In genomic region chr5:126002222-126002897, GRCh38 we compare ENCODE assay signal across 8 cellular contexts.
DNase-seq lines count a peak whose midpoint lies in the region; ATAC-seq, FAIRE-seq and TF ChIP-seq lines count a peak whose summit lies in the region.

No MANE protein-coding gene starts in this region.

- intact Hi-C loops in Panc1 (cut with micrococcal nuclease; ENCODE audit: unreplicated experiment) (no loop called here), pancreas (cut with DNase I) (no loop called here)

- peak; percentile 78 for ATAC-seq in Panc1
- ATAC-seq in pancreas, result peak in 3 of 4 donors; percentile 72 to 87 (median 81)

- CTCF ChIA-PET in Panc1 (lab: Charles Lee), result no interaction called here

- H3K9me3 ChIP-seq in Panc1 (ENCODE audit: control insufficient read depth, insufficient read depth, low read depth, low read length) (no peaks in the 10 kb centered on the region), pancreas (no peaks in the 10 kb centered on the region)

- H3K27ac ChIP-seq in Panc1 (ENCODE audit: low read length) (peak overlapping the region; percentile 78), pancreas (peak overlapping the region in 2 of 4 donors; percentile 24 to 67)

- in situ Hi-C loops in Panc1 (cut with HindIII; ENCODE audit: low pct_unique_long_range_greater_than_20kb, low sequenced_read_pairs), result no loop called here

- DNase-seq in COR-L47 (lab: John Stamatoyannopoulos, UW), result peak; percentile 49
- DNase-seq in Panc1 (ENCODE audit: low read depth, low spot score), result no peak
- DNase-seq in fibroblast of villous mesenchyme (ENCODE audit: low read depth), result peak; percentile 89
- DNase-seq in pancreas, result peak in 3 of 6 donors; percentile 25 to 46 (median 39)
- DNase-seq in stimulated activated CD4-positive, alpha-beta T cell treated with anti-CD3 and anti-CD28 coated beads, Interleukin-4, amount 100 ng/mL, for 24 hours, result no peak
- no peak for DNase-seq in HuH-7 (ENCODE audit: low spot score)
- DNase-seq in NCI-H2171 (lab: John Stamatoyannopoulos, UW), result no peak
- no peak for DNase-seq in activated CD4-positive, CD25-positive, alpha-beta regulatory T cell (lab: John Stamatoyannopoulos, UW)

- TF ChIP-seq CTCF in Panc1 (IDR thresholded peaks at IDR 0.05) (no peak), fibroblast of villous mesenchyme (IDR thresholded peaks at IDR 0.05; ENCODE audit: insufficient read depth, low read depth, low read length) (no peak), pancreas (IDR thresholded peaks at IDR 0.05) (no peak)

- POLR2A ChIA-PET in Panc1 (lab: Charles Lee), result no interaction called here

- H3K36me3 ChIP-seq in Panc1 (ENCODE audit: control insufficient read depth, insufficient read depth, low read length) (no peaks in the 10 kb centered on the region), pancreas (no peaks in the 10 kb centered on the region)

- H3K4me3 ChIP-seq in Panc1 (ENCODE audit: low read depth in 2 of 2, low read length in 2 of 2) (0 out of 4 replicates have a peak overlapping the region, but pooled peaks of 1 of the 2 experiments have one; percentile 6), fibroblast of villous mesenchyme (ENCODE audit: low read depth, low read length) (no peak overlapping the region), pancreas (no peak overlapping the region)

- no peaks in the 10 kb centered on the region for H3K27me3 ChIP-seq in Panc1 (ENCODE audit: control insufficient read depth, insufficient read depth, low read length)
- no peaks in the 10 kb centered on the region for H3K27me3 ChIP-seq in pancreas

- no peak for FAIRE-seq in pancreas (lab: Jason Lieb, UNC)

- 16 to 35% methylated on average over 7 of the region's 7 CpGs for WGBS in pancreas, 2 donors

- no TSS peak for BruUV-seq in Panc1 (replicated peaks; lab: Mats Ljungman, UMichigan)

- H3K4me1 ChIP-seq in Panc1 (ENCODE audit: control insufficient read depth, insufficient read depth, low read length) (peaks cover 13% of the 10 kb centered on the region; the same call in 1 of the 2 replicates), pancreas (peaks cover 0 to 14% (median 8%) of the 10 kb centered on the region in 3 donors)

Comparison
In these comparisons a context has a peak if more than half of its experiments do, and no peak if none do; other contexts are left out.
1. DNase-seq: peak in COR-L47 (single experiment) and fibroblast of villous mesenchyme (single experiment); none in Panc1 (single experiment), stimulated activated CD4-positive, alpha-beta T cell treated with anti-CD3 and anti-CD28 coated beads, Interleukin-4, amount 100 ng/mL, for 24 hours (single experiment), HuH-7 (single experiment), NCI-H2171 (single experiment) and activated CD4-positive, CD25-positive, alpha-beta regulatory T cell (0 of 4).